In genomic region chr16:81574168-81574567, GRCh38 we compare ENCODE assay signal across 1 cellular context.
TF ChIP-seq lines count a peak whose summit lies in the region.

No MANE protein-coding gene starts in this region.

TF ChIP-seq in H1, 55 proteins besides CTCF, POLR2A, EP300 and RAD21 (continued from another document):
- TF ChIP-seq KDM4A (IDR thresholded peaks at IDR 0.05; ENCODE audit: low read depth, low read length, severe bottlenecking) = no peak
- TF ChIP-seq NRF1 (IDR thresholded peaks at IDR 0.05; ENCODE audit: low read depth, low read length) = no peak
- TF ChIP-seq CHD2 (IDR thresholded peaks at IDR 0.05; ENCODE audit: low read length) = no peak
- no peak for TF ChIP-seq BRCA1 (IDR thresholded peaks at IDR 0.05; ENCODE audit: low read depth, low read length)
- no peak for TF ChIP-seq GTF2F1 (IDR thresholded peaks at IDR 0.05; ENCODE audit: borderline replicate concordance, low read depth, low read length)
- no peak for TF ChIP-seq ASH2L (IDR thresholded peaks at IDR 0.05; ENCODE audit: low read length)
- TF ChIP-seq ZNF274 (IDR thresholded peaks at IDR 0.05; ENCODE audit: borderline replicate concordance, extremely low read depth, low read length) = no peak
- no peak for TF ChIP-seq CTBP2 (IDR thresholded peaks at IDR 0.05; ENCODE audit: borderline replicate concordance, insufficient read depth, insufficient read length, low read length)
- TF ChIP-seq, protein P1, sequence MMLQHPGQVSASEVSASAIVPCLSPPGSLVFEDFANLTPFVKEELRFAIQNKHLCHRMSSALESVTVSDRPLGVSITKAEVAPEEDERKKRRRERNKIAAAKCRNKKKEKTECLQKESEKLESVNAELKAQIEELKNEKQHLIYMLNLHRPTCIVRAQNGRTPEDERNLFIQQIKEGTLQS (IDR thresholded peaks at IDR 0.05; ENCODE audit: insufficient read depth, low read depth, low read length) = no peak
- TF ChIP-seq PHF8 (conservative IDR thresholded peaks at IDR 0.05; ENCODE audit: low read depth, low read length) = no peak
- TF ChIP-seq FOSL1 (IDR thresholded peaks at IDR 0.05; ENCODE audit: insufficient read depth, low read depth, low read length) = no peak
- TF ChIP-seq TBP (IDR thresholded peaks at IDR 0.05; ENCODE audit: low read depth, low read length) = no peak
- TF ChIP-seq EZH2 (IDR thresholded peaks at IDR 0.05; ENCODE audit: low read depth, low read length, severe bottlenecking) = no peak
- no peak for TF ChIP-seq MAX (IDR thresholded peaks at IDR 0.05)
- no peak for TF ChIP-seq YY1 (IDR thresholded peaks at IDR 0.05; ENCODE audit: low read depth, low read length)
- TF ChIP-seq SP1 (IDR thresholded peaks at IDR 0.05; ENCODE audit: low read depth, low read length) = no peak
